8 cellular contexts compared by ENCODE assay signal in genomic region chr12:100266163-100266801, GRCh38. TPM values are rescaled to one million over a fixed set of nuclear protein-coding genes. Genes with fewer than 3 reads are reported as not detected.
DNase-seq lines count a peak whose midpoint lies in the region; ATAC-seq and TF ChIP-seq lines count a peak whose summit lies in the region.

No MANE protein-coding gene starts in this region.

- CTCF ChIA-PET in activated CD8-positive, alpha-beta T cell treated with anti-CD3 and anti-CD28 coated beads, Interleukin-2, amount 10 ng/mL, durations not matched to agents 7 days and 5 days (lab: Charles Lee), result interaction anchor here (1.1 to 1.8 kb wide), 3 partner anchors 12 to 128 kb away, joined by 3 to 7 read pairs (median 5); no protein-coding TSS in a partner anchor

- H3K36me3 Mint-ChIP-seq in activated CD8-positive, alpha-beta T cell treated with anti-CD3 and anti-CD28 coated beads, Interleukin-2, amount 10 ng/mL, durations not matched to agents 7 days and 5 days (ENCODE audit: low read depth), result no peaks in the 10 kb centered on the region

- H3K4me3 ChIP-seq in ACC112 (ENCODE audit: low read depth, low read length) (peak overlapping the region; percentile 96), kidney epithelial cell (ENCODE audit: low read depth, low read length) (peak overlapping the region; percentile 96), upper lobe of right lung (peak overlapping the region; percentile 90)

- no peaks in the 10 kb centered on the region for H3K9me3 ChIP-seq in upper lobe of right lung

- DNase-seq in activated CD8-positive, alpha-beta T cell treated with anti-CD3 and anti-CD28 coated beads, Interleukin-2, amount 10 ng/mL, durations not matched to agents 7 days and 5 days, result no peak
- DNase-seq in kidney epithelial cell (ENCODE audit: low read depth) (no peak), upper lobe of right lung (no peak), midbrain (lab: John Stamatoyannopoulos, UW) (no peak), NCI-H526 treated with DMSO at 0.1 percent for 48 hours (lab: John Stamatoyannopoulos, UW) (no peak)

- ATAC-seq in GM18909 (IDR thresholded peaks at IDR 0.05; ENCODE audit: poor library complexity, unreplicated experiment) (peak; percentile 11), HG03103 (IDR thresholded peaks at IDR 0.05; ENCODE audit: low read depth, unreplicated experiment) (peak; percentile 6), upper lobe of right lung (no peak)
- no peak for ATAC-seq in activated CD8-positive, alpha-beta T cell treated with anti-CD3 and anti-CD28 coated beads, Interleukin-2, amount 10 ng/mL, durations not matched to agents 7 days and 5 days

- POLR2A ChIA-PET in activated CD8-positive, alpha-beta T cell treated with anti-CD3 and anti-CD28 coated beads, Interleukin-2, amount 10 ng/mL, durations not matched to agents 7 days and 5 days (lab: Charles Lee), result interaction anchor here (4.3 kb wide), 1 partner anchor 65 kb away, joined by 37 read pairs; the partner anchor contains the start of gene ACTR6

- H3K27me3 Mint-ChIP-seq in activated CD8-positive, alpha-beta T cell treated with anti-CD3 and anti-CD28 coated beads, Interleukin-2, amount 10 ng/mL, durations not matched to agents 7 days and 5 days (ENCODE audit: low read depth), result no peaks in the 10 kb centered on the region

- H3K9me3 Mint-ChIP-seq in activated CD8-positive, alpha-beta T cell treated with anti-CD3 and anti-CD28 coated beads, Interleukin-2, amount 10 ng/mL, durations not matched to agents 7 days and 5 days (ENCODE audit: insufficient read depth), result no peaks in the 10 kb centered on the region

- intact Hi-C loops in upper lobe of right lung (cut with DNase I), result no loop called here

- H3K4me1 ChIP-seq in ACC112 (ENCODE audit: control insufficient read depth, insufficient read depth, low read length, unreplicated experiment), result peaks cover 15% of the 10 kb centered on the region
- peaks cover 29% of the 10 kb centered on the region for H3K4me1 ChIP-seq in upper lobe of right lung

- TF ChIP-seq CTCF in kidney epithelial cell (IDR thresholded peaks at IDR 0.05; ENCODE audit: insufficient read depth, low read length, poor library complexity, severe bottlenecking) (no peak), upper lobe of right lung (IDR thresholded peaks at IDR 0.05) (no peak)

- H3K27me3 ChIP-seq in ACC112 (ENCODE audit: insufficient read depth, low read length) (no peaks in the 10 kb centered on the region), kidney epithelial cell (ENCODE audit: control insufficient read depth, insufficient read depth, low read length) (no peaks in the 10 kb centered on the region), upper lobe of right lung (no peaks in the 10 kb centered on the region)

- peaks cover 23% of the 10 kb centered on the region for H3K4me1 Mint-ChIP-seq in activated CD8-positive, alpha-beta T cell treated with anti-CD3 and anti-CD28 coated beads, Interleukin-2, amount 10 ng/mL, durations not matched to agents 7 days and 5 days (ENCODE audit: low read depth)

- H3K27ac ChIP-seq in ACC112 (ENCODE audit: low read depth, low read length) (peak overlapping the region; percentile 79; the same call in 1 of the 2 replicates), upper lobe of right lung (peak overlapping the region; percentile 97)

- H3K27ac Mint-ChIP-seq in activated CD8-positive, alpha-beta T cell treated with anti-CD3 and anti-CD28 coated beads, Interleukin-2, amount 10 ng/mL, durations not matched to agents 7 days and 5 days, result peak overlapping the region; percentile 99

- H3K36me3 ChIP-seq in ACC112 (ENCODE audit: insufficient read depth, low read length) (no peaks in the 10 kb centered on the region), kidney epithelial cell (ENCODE audit: control insufficient read depth, insufficient read depth, low read length) (no peaks in the 10 kb centered on the region), upper lobe of right lung (no peaks in the 10 kb centered on the region)

- peaks cover 35% of the 10 kb centered on the region for H3K79me2 ChIP-seq in ACC112 (ENCODE audit: control insufficient read depth, insufficient read depth, low read length, unreplicated experiment)

- peak overlapping the region; percentile 90 for H3K4me3 Mint-ChIP-seq in activated CD8-positive, alpha-beta T cell treated with anti-CD3 and anti-CD28 coated beads, Interleukin-2, amount 10 ng/mL, durations not matched to agents 7 days and 5 days

- peak overlapping the region; percentile 96 for H2AFZ ChIP-seq in ACC112 (ENCODE audit: low read length, unreplicated experiment)

RNA-seq across cellular contexts. Expression of gene DEPDC4, which starts 0.6 kb away (rescaled TPM):
- total RNA-seq in activated CD8-positive, alpha-beta T cell treated with anti-CD3 and anti-CD28 coated beads, Interleukin-2, amount 10 ng/mL, durations not matched to agents 7 days and 5 days, result 1 to 10 TPM; 1.6 to 2.8 TPM
- 0.14 and 1.0 TPM in 2 replicates for total RNA-seq in kidney epithelial cell
- 0.61 TPM for total RNA-seq in upper lobe of right lung

RNA-seq across cellular contexts. Expression of gene SCYL2, which starts 0.7 kb away (rescaled TPM):
- 10 to 100 TPM; 33.6 to 38.7 TPM for total RNA-seq in activated CD8-positive, alpha-beta T cell treated with anti-CD3 and anti-CD28 coated beads, Interleukin-2, amount 10 ng/mL, durations not matched to agents 7 days and 5 days
- 39.0 and 47.5 TPM in 2 replicates for total RNA-seq in kidney epithelial cell
- 40.8 TPM for total RNA-seq in upper lobe of right lung

Comparison
In these comparisons a context has a peak if more than half of its experiments do, and no peak if none do; other contexts are left out.
1. ATAC-seq: peak in GM18909 (single experiment) and HG03103 (single experiment); none in activated CD8-positive, alpha-beta T cell treated with anti-CD3 and anti-CD28 coated beads, Interleukin-2, amount 10 ng/mL, durations not matched to agents 7 days and 5 days (single experiment) and upper lobe of right lung (single experiment).
2. Peak in every context shown above with its lines, with median percentiles within 50 percentile points of each other: H3K4me3 ChIP-seq.